ENCODE assay signal across 33 cellular contexts in genomic region chrX:115896362-115896761, GRCh38.
"Had no signal": no experiment of that assay in that cellular context is flagged by ENCODE, and none has a peak within 500 bp of the region (broad histone marks: within the 10 kb centered on the region; RNA-seq: fewer than 3 reads in every experiment).

No MANE protein-coding gene starts in this region.

- H3K4me3 ChIP-seq: ascending aorta, cardiac muscle cell had no signal

- H3K9me3 Mint-ChIP-seq: activated B cell treated with CpG ODN at 0.5 μM for 24 hours; activated naive CD4-positive, alpha-beta T cell treated with anti-CD3 and anti-CD28 coated beads, Interleukin-2, amount 50 U/mL, for 24 hours; activated naive CD8-positive, alpha-beta T cell treated with anti-CD3 and anti-CD28 coated beads, Interleukin-2, amount 50 U/mL, for 24 hours; activated T-cell treated with anti-CD3 and anti-CD28 coated beads, Interleukin-2, amount 50 U/mL, for 24 hours had no signal

- ATAC-seq: activated CD8-positive, alpha-beta memory T cell treated with anti-CD3 and anti-CD28 coated beads, Interleukin-2, amount 10 ng/mL, durations not matched to agents 7 days and 5 days; activated CD8-positive, alpha-beta T cell treated with anti-CD3 and anti-CD28 coated beads, Interleukin-2, amount 10 ng/mL, durations not matched to agents 7 days and 5 days; activated naive CD8-positive, alpha-beta T cell treated with anti-CD3 and anti-CD28 coated beads, Interleukin-2, amount 50 U/mL, for 24 hours had no signal

- H3K27me3 ChIP-seq: ascending aorta, cardiac muscle cell had no signal

- H3K4me1 Mint-ChIP-seq: activated CD4-positive, alpha-beta memory T cell treated with anti-CD3 and anti-CD28 coated beads, Interleukin-2, amount 10 ng/mL, durations not matched to agents 7 days and 5 days; activated CD4-positive, alpha-beta T cell treated with anti-CD3 and anti-CD28 coated beads, Interleukin-2, amount 10 ng/mL, durations not matched to agents 24 days and 14 days; activated CD8-positive, alpha-beta memory T cell treated with anti-CD3 and anti-CD28 coated beads, Interleukin-2, amount 10 ng/mL, durations not matched to agents 7 days and 5 days; activated naive CD4-positive, alpha-beta T cell treated with anti-CD3 and anti-CD28 coated beads, Interleukin-2, amount 10 ng/mL, durations not matched to agents 7 days and 5 days; activated naive CD4-positive, alpha-beta T cell treated with anti-CD3 and anti-CD28 coated beads, Interleukin-2, amount 50 U/mL, for 24 hours; activated naive CD8-positive, alpha-beta T cell treated with anti-CD3 and anti-CD28 coated beads, Interleukin-2, amount 10 ng/mL, durations not matched to agents 7 days and 5 days; activated naive CD8-positive, alpha-beta T cell treated with anti-CD3 and anti-CD28 coated beads, Interleukin-2, amount 50 U/mL, for 24 hours; brain had no signal

- H3K36me3 ChIP-seq: ascending aorta, cardiac muscle cell had no signal

- FAIRE-seq: bronchial epithelial cell, TTC549 had no signal

- H3K27ac Mint-ChIP-seq: activated B cell treated with CpG ODN at 0.5 μM for 24 hours; activated CD4-positive, alpha-beta memory T cell treated with anti-CD3 and anti-CD28 coated beads, Interleukin-2, amount 10 ng/mL, durations not matched to agents 7 days and 5 days; activated CD4-positive, alpha-beta T cell treated with anti-CD3 and anti-CD28 coated beads, Interleukin-2, amount 10 ng/mL, durations not matched to agents 24 days and 14 days; activated CD8-positive, alpha-beta memory T cell treated with anti-CD3 and anti-CD28 coated beads, Interleukin-2, amount 10 ng/mL, durations not matched to agents 7 days and 5 days; activated CD8-positive, alpha-beta T cell treated with anti-CD3 and anti-CD28 coated beads, Interleukin-2, amount 10 ng/mL, durations not matched to agents 7 days and 5 days; activated naive CD4-positive, alpha-beta T cell treated with anti-CD3 and anti-CD28 coated beads, Interleukin-2, amount 10 ng/mL, durations not matched to agents 7 days and 5 days; activated naive CD4-positive, alpha-beta T cell treated with anti-CD3 and anti-CD28 coated beads, Interleukin-2, amount 50 U/mL, for 24 hours; activated naive CD8-positive, alpha-beta T cell; activated naive CD8-positive, alpha-beta T cell treated with anti-CD3 and anti-CD28 coated beads, Interleukin-2, amount 10 ng/mL, durations not matched to agents 7 days and 5 days; activated naive CD8-positive, alpha-beta T cell treated with anti-CD3 and anti-CD28 coated beads, Interleukin-2, amount 50 U/mL, for 24 hours; activated T-cell treated with anti-CD3 and anti-CD28 coated beads, Interleukin-2, amount 50 U/mL, for 24 hours; activated T-helper 2 cell treated with anti-CD3 and anti-CD28 coated beads, Interferon-gamma antibody, Interleukin-2, Interleukin-4, amounts not matched to agents 10 μg/mL and 5 μg/mL and 100 μg/mL, durations not matched to agents 14 hours and 24 hours and 36 hours; brain; T-helper 1 cell treated with Interleukin-12 subunit alpha and Interleukin-12 subunit beta and Interleukin-4 antibody, amounts not matched to agents 30 μg/mL and 1 μg/mL, for 36 hours; T-helper 2 cell treated with Interferon-gamma antibody and Interleukin-4, amounts not matched to agents 5 μg/mL and 100 μg/mL, for 36 hours had no signal

- H3K27me3 Mint-ChIP-seq: activated B cell treated with CpG ODN at 0.5 μM for 24 hours; activated CD4-positive, alpha-beta memory T cell treated with anti-CD3 and anti-CD28 coated beads, Interleukin-2, amount 10 ng/mL, durations not matched to agents 7 days and 5 days; activated CD4-positive, alpha-beta T cell treated with anti-CD3 and anti-CD28 coated beads, Interleukin-2, amount 10 ng/mL, durations not matched to agents 24 days and 14 days; activated CD8-positive, alpha-beta memory T cell treated with anti-CD3 and anti-CD28 coated beads, Interleukin-2, amount 10 ng/mL, durations not matched to agents 7 days and 5 days; activated naive CD4-positive, alpha-beta T cell treated with anti-CD3 and anti-CD28 coated beads, Interleukin-2, amount 10 ng/mL, durations not matched to agents 7 days and 5 days; activated naive CD4-positive, alpha-beta T cell treated with anti-CD3 and anti-CD28 coated beads, Interleukin-2, amount 50 U/mL, for 24 hours; activated naive CD8-positive, alpha-beta T cell; activated naive CD8-positive, alpha-beta T cell treated with anti-CD3 and anti-CD28 coated beads, Interleukin-2, amount 10 ng/mL, durations not matched to agents 7 days and 5 days; activated naive CD8-positive, alpha-beta T cell treated with anti-CD3 and anti-CD28 coated beads, Interleukin-2, amount 50 U/mL, for 24 hours; brain had no signal

- H3K4me3 Mint-ChIP-seq: activated B cell treated with CpG ODN at 0.5 μM for 24 hours; activated CD4-positive, alpha-beta memory T cell treated with anti-CD3 and anti-CD28 coated beads, Interleukin-2, amount 10 ng/mL, durations not matched to agents 7 days and 5 days; activated CD4-positive, alpha-beta T cell treated with anti-CD3 and anti-CD28 coated beads, Interleukin-2, amount 10 ng/mL, durations not matched to agents 24 days and 14 days; activated CD8-positive, alpha-beta memory T cell treated with anti-CD3 and anti-CD28 coated beads, Interleukin-2, amount 10 ng/mL, durations not matched to agents 7 days and 5 days; activated CD8-positive, alpha-beta T cell treated with anti-CD3 and anti-CD28 coated beads, Interleukin-2, amount 10 ng/mL, durations not matched to agents 7 days and 5 days; activated naive CD4-positive, alpha-beta T cell treated with anti-CD3 and anti-CD28 coated beads, Interleukin-2, amount 10 ng/mL, durations not matched to agents 7 days and 5 days; activated naive CD4-positive, alpha-beta T cell treated with anti-CD3 and anti-CD28 coated beads, Interleukin-2, amount 50 U/mL, for 24 hours; activated naive CD8-positive, alpha-beta T cell; activated naive CD8-positive, alpha-beta T cell treated with anti-CD3 and anti-CD28 coated beads, Interleukin-2, amount 10 ng/mL, durations not matched to agents 7 days and 5 days; activated naive CD8-positive, alpha-beta T cell treated with anti-CD3 and anti-CD28 coated beads, Interleukin-2, amount 50 U/mL, for 24 hours; activated T-cell treated with anti-CD3 and anti-CD28 coated beads, Interleukin-2, amount 50 U/mL, for 24 hours; brain; T-helper 1 cell treated with Interleukin-12 subunit alpha and Interleukin-12 subunit beta and Interleukin-4 antibody, amounts not matched to agents 30 μg/mL and 1 μg/mL, for 36 hours; T-helper 2 cell treated with Interferon-gamma antibody and Interleukin-4, amounts not matched to agents 5 μg/mL and 100 μg/mL, for 36 hours had no signal

- H3K27ac ChIP-seq: ascending aorta, cardiac muscle cell, VCaP had no signal

- DNase-seq: activated B cell treated with CpG ODN at 0.5 μM for 24 hours; activated CD4-positive, alpha-beta memory T cell treated with anti-CD3 and anti-CD28 coated beads, Interleukin-2, amount 10 ng/mL, durations not matched to agents 7 days and 5 days; activated CD4-positive, alpha-beta T cell treated with anti-CD3 and anti-CD28 coated beads for 4 hours; activated CD4-positive, alpha-beta T cell treated with anti-CD3 and anti-CD28 coated beads, Interleukin-2, amount 10 ng/mL, durations not matched to agents 24 days and 14 days; activated CD4-positive, alpha-beta T cell treated with anti-CD3 and anti-CD28 coated beads, Interleukin-2, amount 50 U/mL, for 1 hour; activated CD4-positive, alpha-beta T cell treated with anti-CD3 and anti-CD28 coated beads, Interleukin-2, amount 50 U/mL, for 4 hours; activated CD4-positive, CD25-positive, alpha-beta regulatory T cell treated with anti-CD3 and anti-CD28 coated beads, Interleukin-2, amount 50 U/mL, for 72 hours; activated CD8-positive, alpha-beta memory T cell treated with anti-CD3 and anti-CD28 coated beads, Interleukin-2, amount 10 ng/mL, durations not matched to agents 7 days and 5 days; activated CD8-positive, alpha-beta memory T cell treated with anti-CD3 and anti-CD28 coated beads, Interleukin-2, amount 50 U/mL, for 48 hours; activated CD8-positive, alpha-beta T cell treated with anti-CD3 and anti-CD28 coated beads, Interleukin-2, amount 10 ng/mL, durations not matched to agents 7 days and 5 days; activated effector memory CD4-positive, alpha-beta T cell treated with Interleukin-2 at 50 U/mL for 16 hours; activated gamma-delta T cell; activated naive CD4-positive, alpha-beta T cell treated with anti-CD3 and anti-CD28 coated beads, Interleukin-2, amount 10 ng/mL, durations not matched to agents 7 days and 5 days; activated naive CD4-positive, alpha-beta T cell treated with Interleukin-2 at 50 U/mL for 16 hours; activated naive CD8-positive, alpha-beta T cell treated with anti-CD3 and anti-CD28 coated beads, Interleukin-2, amount 10 ng/mL, durations not matched to agents 7 days and 5 days; activated naive CD8-positive, alpha-beta T cell treated with anti-CD3 and anti-CD28 coated beads, Interleukin-2, amount 50 U/mL, for 24 hours; activated T-cell treated with anti-CD3 and anti-CD28 coated beads, Interleukin-2, amount 50 U/mL, for 24 hours; activated T-cell treated with anti-CD3 and anti-CD28 coated beads, Interleukin-2, amount 50 U/mL, for 48 hours; amygdala; caudate nucleus; T-helper 2 cell; T-helper 9 cell had no signal

- H3K36me3 Mint-ChIP-seq: activated CD8-positive, alpha-beta memory T cell treated with anti-CD3 and anti-CD28 coated beads, Interleukin-2, amount 10 ng/mL, durations not matched to agents 7 days and 5 days; activated naive CD4-positive, alpha-beta T cell treated with anti-CD3 and anti-CD28 coated beads, Interleukin-2, amount 10 ng/mL, durations not matched to agents 7 days and 5 days; activated naive CD8-positive, alpha-beta T cell; activated naive CD8-positive, alpha-beta T cell treated with anti-CD3 and anti-CD28 coated beads, Interleukin-2, amount 10 ng/mL, durations not matched to agents 7 days and 5 days had no signal
